Comparison of ENCODE assay signal across 15 cellular contexts in the genomic region with DNA sequence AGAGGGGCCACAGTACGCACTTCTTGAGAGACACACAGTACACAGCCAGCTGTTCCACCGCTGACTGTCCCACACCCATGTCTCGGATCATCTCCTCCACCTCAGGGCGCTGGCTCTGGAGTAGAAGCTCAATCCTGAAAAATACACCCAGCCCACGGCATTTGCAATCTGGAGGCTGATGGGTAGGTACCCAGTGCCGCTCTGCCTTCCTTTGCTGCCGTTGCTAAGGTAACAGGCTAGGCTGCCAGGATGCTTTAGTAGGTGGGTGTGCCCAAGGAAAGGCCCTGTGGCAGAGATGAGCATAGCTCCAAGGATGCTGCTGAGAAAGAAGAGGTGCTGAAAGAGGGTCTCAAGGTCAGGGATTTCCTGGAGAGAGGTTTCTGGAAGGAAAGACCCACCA. TPM values are rescaled to one million over a fixed set of nuclear protein-coding genes. Genes with fewer than 3 reads are reported as not detected.
DNase-seq lines count a peak whose midpoint lies in the region; TF ChIP-seq lines count a peak whose summit lies in the region.
"Had no signal": no experiment of that assay in that cellular context is flagged by ENCODE, and none has a peak within 500 bp of the region (broad histone marks: within the 10 kb centered on the region; RNA-seq: fewer than 3 reads in every experiment).

No MANE protein-coding gene starts in this region.

- no peaks in the 10 kb centered on the region; the same call in 1 of the 2 replicates for H3K27me3 ChIP-seq in BLaER1
- H3K27me3 ChIP-seq in dorsolateral prefrontal cortex = no peaks in the 10 kb centered on the region
- no peaks in the 10 kb centered on the region for H3K27me3 ChIP-seq in PC-9 (ENCODE audit: insufficient read depth, low read depth)

- no peak for TF ChIP-seq CTCF in dorsolateral prefrontal cortex (IDR thresholded peaks at IDR 0.05 in 54 of 56, conservative IDR thresholded peaks at IDR 0.05 in 2 of 56; ENCODE audit: low read depth in 1 of 56, partially characterized antibody in 56 of 56)
- no peak for TF ChIP-seq CTCF in GM20000 (IDR thresholded peaks at IDR 0.05; ENCODE audit: extremely low read depth, missing control alignments)
- no peak for TF ChIP-seq CTCF in PC-9 (conservative IDR thresholded peaks at IDR 0.05)

- H2AFZ ChIP-seq in PC-9 = no peak overlapping the region

- intact Hi-C loops in dorsolateral prefrontal cortex (cut with DNase I) (loop anchor here (5.0 kb wide), 2 partner anchors 125 to 140 kb away; partner anchors contain the start of gene AMIGO3 (in 1 of the 2)), posterior cingulate gyrus (cut with DNase I) (loop anchor here (5.0 kb wide), 1 partner anchor 60 kb away; the partner anchor contains the start of gene MST1R), PC-9 (cut with micrococcal nuclease; ENCODE audit: unreplicated experiment) (no loop called here)

- CTCF ChIA-PET in PC-9 (lab: Charles Lee) = interaction anchor here (0.6 kb wide), 1 partner anchor 65 kb away, joined by 4 read pairs; no protein-coding TSS in a partner anchor

- H3K9me2 ChIP-seq in PC-9 (ENCODE audit: insufficient read depth) = no peaks in the 10 kb centered on the region

- DNase-seq in amygdala (lab: John Stamatoyannopoulos, UW) = peak in 35 of 56 donors; percentile 7 to 73 (median 39)
- DNase-seq in dorsolateral prefrontal cortex = peak in 9 of 10 donors; percentile 17 to 86 (median 72)
- peak in 9 of 10 donors; percentile 31 to 95 (median 66) for DNase-seq in posterior cingulate gyrus
- DNase-seq in GM20000 (ENCODE audit: low spot score) = no peak
- no peak for DNase-seq in NCI-H2227 (lab: John Stamatoyannopoulos, UW; ENCODE audit: unreplicated experiment)
- no peak for DNase-seq in PC-9
- DNase-seq: COR-L47, NCI-H1417 treated with DMSO at 0.1 percent for 48 hours, NCI-H2227 treated with DMSO at 0.1 percent for 48 hours had no signal

- H3K27ac ChIP-seq in BLaER1 (peak overlapping the region; percentile 79), dorsolateral prefrontal cortex (peak overlapping the region in 47 of 59 donors; percentile 1 to 81 (median 58)), PC-9 (no peak overlapping the region)
- H3K27ac ChIP-seq: HL-60, SK-N-MC had no signal

- no peaks in the 10 kb centered on the region for H3K79me2 ChIP-seq in PC-9 (ENCODE audit: low read depth)

- no peaks in the 10 kb centered on the region for H3F3A ChIP-seq in PC-9 (ENCODE audit: insufficient read depth, low read depth)

- peaks cover 75% of the 10 kb centered on the region for H3K36me3 ChIP-seq in BLaER1
- H3K36me3 ChIP-seq in PC-9 (ENCODE audit: low read depth) = 0 out of 2 replicates have a peak, but pooled peaks cover 3% of the 10 kb centered on the region

- H4K20me1 ChIP-seq in BLaER1 (no peaks in the 10 kb centered on the region), PC-9 (ENCODE audit: insufficient read depth) (no peaks in the 10 kb centered on the region)

- H3K4me2 ChIP-seq in BLaER1 = peak overlapping the region; percentile 69
- H3K4me2 ChIP-seq in PC-9 = no peak overlapping the region

- H3K4me1 ChIP-seq in BLaER1 (peaks cover 37% of the 10 kb centered on the region), PC-9 (replicated peaks; ENCODE audit: insufficient read depth) (no peaks in the 10 kb centered on the region)

- H3K4me3 ChIP-seq in BLaER1 (no peak overlapping the region), dorsolateral prefrontal cortex (no peak overlapping the region), PC-9 (no peak overlapping the region)
- H3K4me3 ChIP-seq: SK-N-MC had no signal

- no peak overlapping the region; the same call in 1 of the 2 replicates for H3K9ac ChIP-seq in BLaER1

- POLR2A ChIA-PET in PC-9 (lab: Charles Lee; ENCODE audit: unreplicated experiment) = interaction anchor here (0.5 to 0.6 kb wide), 2 partner anchors 118 to 316 kb away, joined by 3 to 6 read pairs; no protein-coding TSS in a partner anchor

- H3K9me3 ChIP-seq in BLaER1 = no peaks in the 10 kb centered on the region
- no peaks in the 10 kb centered on the region for H3K9me3 ChIP-seq in PC-9 (ENCODE audit: insufficient read depth, low read depth)

- BruUV-seq in PC-9 (replicated peaks; lab: Mats Ljungman, UMichigan) = no TSS peak

RNA-seq across cellular contexts. Expression of gene TRAIP, which starts 14.6 kb away (rescaled TPM):
- 1 to 10 TPM in 116 of 120 experiments, under 1 TPM in 4; 0.38 to 9.2 (median 3.0) TPM for total RNA-seq in dorsolateral prefrontal cortex
- 18.1 and 20.6 TPM in 2 replicates for total RNA-seq in PC-9 (2021)

RNA-seq across cellular contexts. Expression of gene CAMKV, which starts 27.9 kb away (rescaled TPM):
- total RNA-seq in dorsolateral prefrontal cortex (100 to 1,000 TPM in 115 of 120 experiments, 10 to 100 TPM in 5; 55.9 to 285 (median 187) TPM), PC-9 (2021) (not detected in 2 replicates)
- total RNA-seq: Right ventricle myocardium inferior had no signal

RNA-seq across cellular contexts. Expression of gene UBA7, which starts 28.1 kb away (rescaled TPM):
- total RNA-seq in dorsolateral prefrontal cortex (10 to 100 TPM in 118 of 120 experiments, 1 to 10 TPM in 2; 9.9 to 55.4 (median 21.1) TPM), PC-9 (2021) (48.6 and 56.5 TPM in 2 replicates)

RNA-seq across cellular contexts. Expression of gene INKA1, which starts 38.7 kb away (rescaled TPM):
- 1 to 10 TPM; 1.6 to 8.8 (median 5.3) TPM for total RNA-seq in dorsolateral prefrontal cortex
- 0.40 TPM in 1 of 2 replicates, not detected in the other for total RNA-seq in PC-9 (2021)

RNA-seq across cellular contexts. Expression of gene CDHR4, which starts 42.1 kb away (rescaled TPM):
- total RNA-seq in dorsolateral prefrontal cortex (under 1 TPM in 8 of 120 experiments, not detected in 112; 0.19 to 0.84 (median 0.50) TPM), PC-9 (2021) (2.0 and 3.5 TPM in 2 replicates)
- total RNA-seq: H7, LHCN-M2, Right ventricle myocardium inferior had no signal

Comparison
In these comparisons a context has a peak if more than half of its experiments do, and no peak if none do; other contexts are left out.
1. DNase-seq: peak in amygdala (35 of 56), dorsolateral prefrontal cortex (9 of 10) and posterior cingulate gyrus (9 of 10); none in GM20000 (single experiment), NCI-H2227 (single experiment) and PC-9 (0 of 2).
2. RNA of gene CAMKV, which starts 27.9 kb away (total RNA-seq): 55.9 to 285 TPM in dorsolateral prefrontal cortex; not detected in PC-9; every median in the first group is over 10 times any median in the second.